8 cellular contexts compared by ENCODE assay signal in the genomic region with DNA sequence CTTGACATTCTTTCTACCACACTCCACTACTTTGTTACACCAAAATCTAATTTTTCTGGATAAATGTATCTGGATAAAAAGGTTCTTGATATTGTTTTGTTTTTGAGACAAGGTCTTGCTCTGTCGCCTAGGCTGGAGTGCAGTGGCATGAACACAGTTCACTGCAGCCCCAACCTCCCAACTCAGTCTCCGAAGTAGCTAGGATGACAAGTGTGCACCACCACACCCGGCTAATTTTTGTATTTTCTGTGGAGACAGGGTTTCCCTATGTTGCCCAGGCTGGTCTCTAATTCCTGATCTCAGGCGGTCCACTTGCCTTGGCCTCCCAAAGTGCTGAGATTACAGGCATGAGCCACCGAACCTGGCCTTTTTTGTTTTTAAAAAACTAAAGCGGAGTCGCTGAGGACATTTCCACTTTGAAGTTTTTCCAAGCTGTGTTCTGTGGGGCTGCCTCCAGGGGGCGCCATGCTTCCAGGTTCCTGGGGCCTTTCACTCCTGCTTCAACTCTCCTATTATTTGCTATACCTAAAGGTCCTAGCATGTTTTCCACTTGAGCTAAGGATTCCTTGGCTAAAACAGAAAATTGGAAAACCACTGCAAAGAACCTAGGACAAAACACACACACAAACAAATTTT. TPM values are rescaled to one million over a fixed set of nuclear protein-coding genes. Genes with fewer than 3 reads are reported as not detected.
DNase-seq lines count a peak whose midpoint lies in the region; ATAC-seq and TF ChIP-seq lines count a peak whose summit lies in the region.

No MANE protein-coding gene starts in this region.

- TF ChIP-seq CTCF in GM10248 (IDR thresholded peaks at IDR 0.05; ENCODE audit: control extremely low read depth, extremely low read depth, low read depth, missing control alignments) (peak; percentile 37), chondrocyte (IDR thresholded peaks at IDR 0.05) (peak; percentile 76), osteocyte (IDR thresholded peaks at IDR 0.05) (peak; percentile 58)

- H3K9me3 Mint-ChIP-seq in chondrocyte (ENCODE audit: low read depth) (no peaks in the 10 kb centered on the region), osteocyte (ENCODE audit: unreplicated experiment) (no peaks in the 10 kb centered on the region)

- no peak for ATAC-seq in GM18861 (IDR thresholded peaks at IDR 0.05; ENCODE audit: unreplicated experiment)
- no peak for ATAC-seq in GM18519 (IDR thresholded peaks at IDR 0.05; ENCODE audit: low FRiP score, unreplicated experiment)

- H3K27me3 Mint-ChIP-seq in chondrocyte (ENCODE audit: low read depth) (peaks cover 3% of the 10 kb centered on the region), osteocyte (ENCODE audit: unreplicated experiment) (peaks cover 5% of the 10 kb centered on the region)

- no peak overlapping the region for H3K4me3 Mint-ChIP-seq in chondrocyte (ENCODE audit: unreplicated experiment)
- H3K4me3 Mint-ChIP-seq in osteocyte (ENCODE audit: unreplicated experiment): no peak overlapping the region

- H3K36me3 Mint-ChIP-seq in chondrocyte (ENCODE audit: low read depth): peaks cover 1% of the 10 kb centered on the region
- H3K36me3 Mint-ChIP-seq in osteocyte (ENCODE audit: unreplicated experiment): peaks cover 2% of the 10 kb centered on the region

- DNase-seq in GM10248 (ENCODE audit: extremely low spot score) (no peak), NCI-H69 (lab: John Stamatoyannopoulos, UW) (peak; percentile 18), chondrocyte (ENCODE audit: low spot score) (no peak), osteocyte (ENCODE audit: extremely low spot score, unreplicated experiment) (peak; percentile 75), NOMO-1 treated with DMSO at 0.1 percent for 48 hours (lab: John Stamatoyannopoulos, UW; ENCODE audit: unreplicated experiment) (no peak)
- DNase-seq in stimulated activated naive CD4-positive, alpha-beta T cell (lab: John Stamatoyannopoulos, UW): no peak

- POLR2A ChIA-PET in GM10248 (lab: Yijun Ruan, JAX): no interaction called here

- H3K27ac Mint-ChIP-seq in chondrocyte (ENCODE audit: unreplicated experiment): no peak overlapping the region
- no peak overlapping the region for H3K27ac Mint-ChIP-seq in osteocyte (ENCODE audit: unreplicated experiment)

- CTCF ChIA-PET in GM10248 (lab: Yijun Ruan, JAX): interaction anchor here (1.2 to 2.5 kb wide), 4 partner anchors 13 to 58 kb away, joined by 3 to 10 read pairs (median 6); no protein-coding TSS in a partner anchor

- H3K4me1 Mint-ChIP-seq in chondrocyte (ENCODE audit: low read depth): peaks cover 11% of the 10 kb centered on the region
- peaks cover 11% of the 10 kb centered on the region for H3K4me1 Mint-ChIP-seq in osteocyte (ENCODE audit: unreplicated experiment)

RNA-seq across cellular contexts. Expression of a gene that starts 14.1 kb away (rescaled TPM):
- not detected in 3 replicates for total RNA-seq in chondrocyte
- total RNA-seq in osteocyte: not detected in 2 replicates

RNA-seq across cellular contexts. Expression of a gene that starts 39.2 kb away (rescaled TPM):
- total RNA-seq in chondrocyte: 14.5 to 16.2 TPM (median 15.2 TPM) in 3 replicates
- total RNA-seq in osteocyte: 9.8 and 10.3 TPM in 2 replicates

Comparison
In these comparisons a context has a peak if more than half of its experiments do, and no peak if none do; other contexts are left out.
1. DNase-seq: peak in NCI-H69 (single experiment) and osteocyte (single experiment); none in GM10248 (single experiment), chondrocyte (single experiment), stimulated activated naive CD4-positive, alpha-beta T cell (0 of 6) and NOMO-1 treated with DMSO at 0.1 percent for 48 hours (single experiment).
2. Peak in every context shown above with its lines, with median percentiles within 50 percentile points of each other: CTCF ChIP-seq.